24 cellular contexts compared by ENCODE assay signal in the genomic region with DNA sequence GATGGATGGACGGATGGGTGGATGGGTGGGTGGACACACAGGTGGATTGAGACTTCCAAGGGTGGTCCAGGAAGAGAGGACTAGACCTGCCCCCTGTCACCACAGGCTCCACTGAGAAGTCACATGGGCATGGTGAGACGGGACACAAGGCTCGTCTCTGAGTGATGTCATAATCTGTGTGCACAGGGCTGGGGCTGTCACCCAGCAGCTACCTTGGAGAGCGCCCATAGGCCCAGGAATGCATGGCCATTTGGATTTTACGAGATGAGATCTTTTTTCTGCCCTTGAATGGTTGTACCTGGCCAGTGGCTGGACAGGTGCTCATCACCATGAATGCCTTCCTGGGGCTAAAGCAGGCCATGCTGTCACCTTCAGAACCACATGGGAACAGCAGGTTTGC. TPM values are rescaled to one million over a fixed set of nuclear protein-coding genes. Genes with fewer than 3 reads are reported as not detected.
A peak's percentile ranks its signal among the peaks of the same experiment; 100 is the strongest.
DNase-seq lines count a peak whose midpoint lies in the region; ATAC-seq, FAIRE-seq and TF ChIP-seq lines count a peak whose summit lies in the region.
"Had no signal": no experiment of that assay in that cellular context is flagged by ENCODE, and none has a peak within 500 bp of the region (broad histone marks: within the 10 kb centered on the region; RNA-seq: fewer than 3 reads in every experiment).

No MANE protein-coding gene starts in this region.

- no peak overlapping the region for H3K27ac ChIP-seq in A549
- H3K27ac ChIP-seq in upper lobe of left lung: no peak overlapping the region
- H3K27ac ChIP-seq: adrenal gland, left lung had no signal

- H3K4me3 ChIP-seq in A549: no peak overlapping the region
- no peak overlapping the region for H3K4me3 ChIP-seq in lower leg skin (ENCODE audit: low read depth, poor library complexity, severe bottlenecking)
- no peak overlapping the region for H3K4me3 ChIP-seq in upper lobe of left lung
- H3K4me3 ChIP-seq: adrenal gland, left lung had no signal

- no peak for TF ChIP-seq RAD21 in A549 (conservative IDR thresholded peaks at IDR 0.05 in 1 of 2, IDR thresholded peaks at IDR 0.05 in 1 of 2)

- CTCF ChIA-PET in A549 (lab: Yijun Ruan, JAX): interaction anchor here (14.1 to 18.8 kb wide), 2 partner anchors 253 to 321 kb away, joined by 196 to 414 read pairs; no protein-coding TSS in a partner anchor

- H3K36me3 ChIP-seq in upper lobe of left lung: no peaks in the 10 kb centered on the region
- H3K36me3 ChIP-seq: adrenal gland, left lung had no signal

- ATAC-seq in A549 (no peak), upper lobe of left lung (ENCODE audit: low FRiP score in 2 of 2) (no peak)
- ATAC-seq: left lung, Panc1 had no signal

- POLR2A ChIA-PET in A549 (lab: Yijun Ruan, JAX): no interaction called here

- H3K4me1 ChIP-seq in A549 (peaks cover 5% of the 10 kb centered on the region; the same call in 2 of the 3 replicates), upper lobe of left lung (peaks cover 19 to 30% (median 24%) of the 10 kb centered on the region in 4 donors)

- TF ChIP-seq POLR2A in A549 (IDR thresholded peaks at IDR 0.05; ENCODE audit: low read length) (no peak), lower leg skin (IDR thresholded peaks at IDR 0.05) (no peak), upper lobe of left lung (IDR thresholded peaks at IDR 0.05) (no peak)

- peaks cover 0 to 27% (median 10%) of the 10 kb centered on the region in 4 donors for H3K27me3 ChIP-seq in upper lobe of left lung

- intact Hi-C loops in lower leg skin (cut with DNase I; ENCODE audit: low total_unique reads): no loop called here

- TF ChIP-seq EP300 in A549 (IDR thresholded peaks at IDR 0.05): no peak
- TF ChIP-seq EP300 in upper lobe of left lung (IDR thresholded peaks at IDR 0.05): no peak

- no peak for TF ChIP-seq CTCF in A549 (IDR thresholded peaks at IDR 0.05)
- TF ChIP-seq CTCF in lower leg skin (IDR thresholded peaks at IDR 0.05): no peak
- no peak for TF ChIP-seq CTCF in upper lobe of left lung (IDR thresholded peaks at IDR 0.05)

- no peak overlapping the region for H3K4me2 ChIP-seq in A549

- DNase-seq in A549 (ENCODE audit: low read depth in 1 of 2, low spot score in 1 of 2): no peak
- peak; percentile 42 for DNase-seq in ELF-1 (ENCODE audit: low read depth, low spot score)
- DNase-seq in RPMI8226: peak; percentile 51
- DNase-seq in islet precursor cell: peak; percentile 77
- no peak for DNase-seq in lower leg skin (ENCODE audit: low spot score in 2 of 2)
- no peak for DNase-seq in upper lobe of left lung
- no peak for DNase-seq in middle frontal gyrus (ENCODE audit: extremely low spot score, low spot score)
- DNase-seq: activated CD4-positive, alpha-beta memory T cell treated with anti-CD3 and anti-CD28 coated beads, Interleukin-2, amount 10 ng/mL, durations not matched to agents 7 days and 5 days; activated effector memory CD4-positive, alpha-beta T cell treated with anti-CD3 and anti-CD28 coated beads, Interleukin-2, amount 50 U/mL, for 16 hours; activated T-cell treated with anti-CD3 and anti-CD28 coated beads for 4 hours; adrenal gland; CD4-positive, alpha-beta memory T cell; DMS 273 treated with DMSO at 0.1 percent for 48 hours; GF-D8; head of caudate nucleus; HFFc6; Kasumi-1; NCI-H1092 treated with DMSO at 0.1 percent for 48 hours; NCI-H2029 treated with DMSO at 0.1 percent for 48 hours; T-helper 2 cell had no signal

- 58% methylated on average over 5 of the region's 5 CpGs for WGBS in A549 (ENCODE audit: missing lambda C conversion rate)
- 77 to 80% methylated on average over 5 of the region's 5 CpGs for WGBS in lower leg skin, 2 donors
- WGBS in upper lobe of left lung, 2 donors: 61 to 66% methylated on average over 5 of the region's 5 CpGs

- H3K9me3 ChIP-seq in A549: no peaks in the 10 kb centered on the region
- no peaks in the 10 kb centered on the region for H3K9me3 ChIP-seq in upper lobe of left lung
- H3K9me3 ChIP-seq: adrenal gland, left lung had no signal

- FAIRE-seq in A549 (lab: Jason Lieb, UNC): no peak
- FAIRE-seq: endothelial cell of umbilical vein had no signal

TF ChIP-seq in A549, 52 proteins besides CTCF, POLR2A, EP300 and RAD21:
- no peak for TF ChIP-seq HOXB5 (CRISPR knock-in tag; IDR thresholded peaks at IDR 0.05)
- TF ChIP-seq ELK1 (IDR thresholded peaks at IDR 0.05; ENCODE audit: low read depth, low read length): no peak
- TF ChIP-seq, protein P1, sequence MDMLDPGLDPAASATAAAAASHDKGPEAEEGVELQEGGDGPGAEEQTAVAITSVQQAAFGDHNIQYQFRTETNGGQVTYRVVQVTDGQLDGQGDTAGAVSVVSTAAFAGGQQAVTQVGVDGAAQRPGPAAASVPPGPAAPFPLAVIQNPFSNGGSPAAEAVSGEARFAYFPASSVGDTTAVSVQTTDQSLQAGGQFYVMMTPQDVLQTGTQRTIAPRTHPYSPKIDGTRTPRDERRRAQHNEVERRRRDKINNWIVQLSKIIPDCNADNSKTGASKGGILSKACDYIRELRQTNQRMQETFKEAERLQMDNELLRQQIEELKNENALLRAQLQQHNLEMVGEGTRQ (IDR thresholded peaks at IDR 0.05): no peak
- TF ChIP-seq FOSB (CRISPR knock-in tag; IDR thresholded peaks at IDR 0.05): no peak
- TF ChIP-seq, protein P2, sequence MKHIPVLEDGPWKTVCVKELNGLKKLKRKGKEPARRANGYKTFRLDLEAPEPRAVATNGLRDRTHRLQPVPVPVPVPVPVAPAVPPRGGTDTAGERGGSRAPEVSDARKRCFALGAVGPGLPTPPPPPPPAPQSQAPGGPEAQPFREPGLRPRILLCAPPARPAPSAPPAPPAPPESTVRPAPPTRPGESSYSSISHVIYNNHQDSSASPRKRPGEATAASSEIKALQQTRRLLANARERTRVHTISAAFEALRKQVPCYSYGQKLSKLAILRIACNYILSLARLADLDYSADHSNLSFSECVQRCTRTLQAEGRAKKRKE (CRISPR knock-in tag; IDR thresholded peaks at IDR 0.05; ENCODE audit: low read depth): no peak
- no peak for TF ChIP-seq BCL3 (IDR thresholded peaks at IDR 0.05)
- TF ChIP-seq, protein P3, sequence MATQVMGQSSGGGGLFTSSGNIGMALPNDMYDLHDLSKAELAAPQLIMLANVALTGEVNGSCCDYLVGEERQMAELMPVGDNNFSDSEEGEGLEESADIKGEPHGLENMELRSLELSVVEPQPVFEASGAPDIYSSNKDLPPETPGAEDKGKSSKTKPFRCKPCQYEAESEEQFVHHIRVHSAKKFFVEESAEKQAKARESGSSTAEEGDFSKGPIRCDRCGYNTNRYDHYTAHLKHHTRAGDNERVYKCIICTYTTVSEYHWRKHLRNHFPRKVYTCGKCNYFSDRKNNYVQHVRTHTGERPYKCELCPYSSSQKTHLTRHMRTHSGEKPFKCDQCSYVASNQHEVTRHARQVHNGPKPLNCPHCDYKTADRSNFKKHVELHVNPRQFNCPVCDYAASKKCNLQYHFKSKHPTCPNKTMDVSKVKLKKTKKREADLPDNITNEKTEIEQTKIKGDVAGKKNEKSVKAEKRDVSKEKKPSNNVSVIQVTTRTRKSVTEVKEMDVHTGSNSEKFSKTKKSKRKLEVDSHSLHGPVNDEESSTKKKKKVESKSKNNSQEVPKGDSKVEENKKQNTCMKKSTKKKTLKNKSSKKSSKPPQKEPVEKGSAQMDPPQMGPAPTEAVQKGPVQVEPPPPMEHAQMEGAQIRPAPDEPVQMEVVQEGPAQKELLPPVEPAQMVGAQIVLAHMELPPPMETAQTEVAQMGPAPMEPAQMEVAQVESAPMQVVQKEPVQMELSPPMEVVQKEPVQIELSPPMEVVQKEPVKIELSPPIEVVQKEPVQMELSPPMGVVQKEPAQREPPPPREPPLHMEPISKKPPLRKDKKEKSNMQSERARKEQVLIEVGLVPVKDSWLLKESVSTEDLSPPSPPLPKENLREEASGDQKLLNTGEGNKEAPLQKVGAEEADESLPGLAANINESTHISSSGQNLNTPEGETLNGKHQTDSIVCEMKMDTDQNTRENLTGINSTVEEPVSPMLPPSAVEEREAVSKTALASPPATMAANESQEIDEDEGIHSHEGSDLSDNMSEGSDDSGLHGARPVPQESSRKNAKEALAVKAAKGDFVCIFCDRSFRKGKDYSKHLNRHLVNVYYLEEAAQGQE (IDR thresholded peaks at IDR 0.05): peak; percentile 80

RNA-seq across cellular contexts. Expression of gene OLFM1, which starts 3.1 kb away (rescaled TPM):
- polyA plus RNA-seq in A549 (2011; rRNA removed) (2.7 and 3.6 TPM in 2 replicates), A549 (2017; fragmentation: RNase III; extraction: RNeasy Plus Mini Kit Qiagen cat#74134 plus additional on column Dnase treatment) (8.0 to 11.4 TPM (median 10.5 TPM) in 3 replicates)
- 3.2 and 4.3 TPM in 2 replicates for polyA plus RNA-seq in A549 (2012; cell fraction: cytosol; rRNA removed)
- 3.4 and 3.8 TPM in 2 replicates for polyA plus RNA-seq in A549 (2012; cell fraction: nucleus; rRNA removed)
- 1.8 and 2.0 TPM in 2 replicates for polyA minus RNA-seq in A549 (2011; rRNA and poly(A)+ RNA removed)
- total RNA-seq in lower leg skin (10 to 100 TPM in 1 of 4 donors, 1 to 10 TPM in 3; 5.3 to 15.0 (median 8.6) TPM), upper lobe of left lung (10 to 100 TPM in 4 of 6 donors, 1 to 10 TPM in 2; 3.1 to 47.9 (median 18.5) TPM)
- total RNA-seq: activated CD4-positive, alpha-beta memory T cell treated with anti-CD3 and anti-CD28 coated beads, Interleukin-2, amount 10 ng/mL, durations not matched to agents 7 days and 5 days; CD4-positive, alpha-beta memory T cell; HT-29 had no signal
- polyA plus RNA-seq: CD4-positive, alpha-beta memory T cell had no signal

Comparison
In these comparisons a context has a peak if more than half of its experiments do, and no peak if none do; other contexts are left out.
1. DNase-seq: peak in ELF-1 (single experiment), RPMI8226 (single experiment) and islet precursor cell (single experiment); none in A549 (0 of 2), lower leg skin (0 of 2), upper lobe of left lung (0 of 2) and middle frontal gyrus (single experiment).